ENCODE assay signal across 1 cellular context in genomic region chr10:88911121-88911520, GRCh38.
TF ChIP-seq lines count a peak whose summit lies in the region.

No MANE protein-coding gene starts in this region.

TF ChIP-seq in H1, 55 proteins besides CTCF, POLR2A, EP300 and RAD21:
- TF ChIP-seq TEAD4 (IDR thresholded peaks at IDR 0.05; ENCODE audit: low read depth, low read length) (no peak), HDAC2 (IDR thresholded peaks at IDR 0.05; ENCODE audit: borderline replicate concordance in 1 of 2, low read depth in 2 of 2, low read length in 2 of 2) (no peak), RNF2 (IDR thresholded peaks at IDR 0.05; ENCODE audit: borderline replicate concordance, low read depth, low read length, missing control alignments, poor library complexity, severe bottlenecking) (no peak), CBX8 (IDR thresholded peaks at IDR 0.05; ENCODE audit: borderline replicate concordance, low read depth, low read length) (no peak), SIN3A (conservative IDR thresholded peaks at IDR 0.05 in 1 of 2, IDR thresholded peaks at IDR 0.05 in 1 of 2; ENCODE audit: low read depth in 1 of 2, low read length in 2 of 2) (no peak), SP1 (IDR thresholded peaks at IDR 0.05; ENCODE audit: low read depth, low read length) (no peak), BCL11A (IDR thresholded peaks at IDR 0.05; ENCODE audit: low read depth in 2 of 2, low read length in 2 of 2) (no peak), YY1 (IDR thresholded peaks at IDR 0.05; ENCODE audit: low read depth, low read length) (no peak), EGR1 (IDR thresholded peaks at IDR 0.05; ENCODE audit: borderline replicate concordance, low read depth, low read length) (no peak), CTBP2 (IDR thresholded peaks at IDR 0.05; ENCODE audit: borderline replicate concordance, insufficient read depth, insufficient read length, low read length) (no peak), KDM1A (IDR thresholded peaks at IDR 0.05; ENCODE audit: borderline replicate concordance, low read length) (no peak), EZH2 (IDR thresholded peaks at IDR 0.05; ENCODE audit: low read depth, low read length, severe bottlenecking) (no peak), NRF1 (IDR thresholded peaks at IDR 0.05; ENCODE audit: low read depth, low read length) (no peak)
